1 cellular context compared by ENCODE assay signal in genomic region chr6:134052776-134053120, GRCh38.
TF ChIP-seq lines count a peak whose summit lies in the region.

No MANE protein-coding gene starts in this region.

TF ChIP-seq in WTC11, 78 proteins besides CTCF, POLR2A, EP300 and RAD21 (continued from another document):
- TF ChIP-seq AR (CRISPR knock-in tag; IDR thresholded peaks at IDR 0.05) = no peak
